1 cellular context compared by ENCODE assay signal in genomic region chr5:157546456-157547100, GRCh38.
TF ChIP-seq lines count a peak whose summit lies in the region.

No MANE protein-coding gene starts in this region.

TF ChIP-seq in HepG2, 621 proteins besides CTCF, POLR2A, EP300 and RAD21:
- no peak for TF ChIP-seq HNF1A (IDR thresholded peaks at IDR 0.05; ENCODE audit: low read depth)
- no peak for TF ChIP-seq HNF1A (CRISPR knock-in tag; IDR thresholded peaks at IDR 0.05; ENCODE audit: borderline replicate concordance)
